In the genomic region with DNA sequence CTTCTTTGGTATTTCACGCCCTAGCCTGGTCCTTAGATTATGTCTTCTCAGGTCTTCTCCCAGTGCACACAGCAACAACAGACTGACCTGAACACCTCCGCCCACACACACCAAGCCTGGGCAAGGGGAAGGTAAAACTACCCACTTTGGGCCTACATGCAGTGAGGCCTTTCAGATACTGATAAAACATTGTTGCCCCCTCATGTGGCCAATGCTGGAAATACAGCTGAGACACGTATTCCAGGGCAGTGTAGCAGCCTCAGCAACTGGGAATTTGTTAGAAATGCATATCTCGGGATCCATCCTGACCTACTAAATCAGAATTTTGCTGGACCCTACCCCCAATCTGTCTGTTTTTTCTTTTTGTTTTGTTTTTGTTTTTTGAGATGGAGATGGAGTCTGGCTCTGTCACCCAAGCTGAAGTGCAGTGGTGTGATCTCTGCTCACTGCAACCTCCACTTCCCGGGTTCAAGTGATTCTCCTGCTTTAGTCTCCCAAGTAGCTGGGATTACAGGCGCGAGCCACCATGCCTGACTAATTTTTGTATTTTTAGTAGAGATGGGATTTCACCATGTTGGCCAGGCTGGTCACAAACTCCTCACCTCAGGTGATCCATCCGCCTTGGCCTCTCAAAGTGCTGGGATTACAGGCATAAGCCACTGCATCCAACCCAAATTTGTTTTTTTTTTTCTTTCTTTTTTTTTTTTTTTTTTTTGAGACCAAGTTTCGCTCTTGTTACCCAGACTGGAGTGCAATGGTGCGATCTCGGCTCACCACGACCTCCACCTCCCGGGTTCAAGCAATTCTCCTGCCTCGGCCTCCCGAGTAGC, we compare ENCODE assay signal across 8 cellular contexts. TPM values are rescaled to one million over a fixed set of nuclear protein-coding genes. Genes with fewer than 3 reads are reported as not detected.
A peak's percentile ranks its signal among the peaks of the same experiment; 100 is the strongest.
DNase-seq lines count a peak whose midpoint lies in the region; ATAC-seq and TF ChIP-seq lines count a peak whose summit lies in the region.
"Not testable (repeated sequence)": the region's sequence is repeated elsewhere in the genome, so short reads cannot be mapped to it uniquely, and the experiment has no call there.

No MANE protein-coding gene starts in this region.

- DNase-seq in EH (ENCODE audit: low read depth) (peak; percentile 81), NCI-H446 (lab: John Stamatoyannopoulos, UW) (peak; percentile 73), ascending aorta (ENCODE audit: low spot score in 2 of 2) (peak in 1 of 2 donors; percentile 89), heart left ventricle (peak in 4 of 5 donors; percentile 59 to 77 (median 70)), stomach (peak; percentile 90)

- WGBS in heart left ventricle, 4 donors: 75 to 79% (median 77%) methylated on average over 15 of the region's 15 CpGs
- WGBS in stomach, 5 donors: 68 to 73% (median 70%) methylated on average over 15 of the region's 15 CpGs

- peak; percentile 48 for ATAC-seq in HG03196 (IDR thresholded peaks at IDR 0.05; ENCODE audit: unreplicated experiment)
- ATAC-seq in heart left ventricle: peak; percentile 57 to 73 (median 70)

- H3K9me3 ChIP-seq in ascending aorta; heart left ventricle; parathyroid adenoma (ENCODE audit: control insufficient read depth, low read length); stomach: not testable (repeated sequence)

- not testable (repeated sequence) for H3K9ac ChIP-seq in parathyroid adenoma

- TF ChIP-seq CTCF in VCaP (conservative IDR thresholded peaks at IDR 0.05): peak; percentile 78
- TF ChIP-seq CTCF in ascending aorta (IDR thresholded peaks at IDR 0.05): peak; percentile 66 to 79 (median 67)
- peak; percentile 61 to 79 (median 74) for TF ChIP-seq CTCF in heart left ventricle (IDR thresholded peaks at IDR 0.05)
- peak; percentile 82 for TF ChIP-seq CTCF in parathyroid adenoma (IDR thresholded peaks at IDR 0.05)
- TF ChIP-seq CTCF in stomach (IDR thresholded peaks at IDR 0.05): peak in 5 of 7 experiments; percentile 56 to 86 (median 84)

- TF ChIP-seq EP300 in stomach (IDR thresholded peaks at IDR 0.05): not testable (repeated sequence)

- not testable (repeated sequence) for H3K27me3 ChIP-seq in ascending aorta; heart left ventricle; parathyroid adenoma (ENCODE audit: control insufficient read depth, insufficient read depth, low read length); stomach

- H3K79me2 ChIP-seq in parathyroid adenoma: not testable (repeated sequence)

- not testable (repeated sequence) for H3K4me1 ChIP-seq in ascending aorta, parathyroid adenoma
- H3K4me1 ChIP-seq in heart left ventricle (peaks cover 0 to 11% (median 0%) of the 10 kb centered on the region in 12 donors), stomach (peaks cover 0 to 21% (median 0%) of the 10 kb centered on the region in 4 donors)

- peak overlapping the region; percentile 29 for H2AFZ ChIP-seq in parathyroid adenoma

- TF ChIP-seq POLR2A in heart left ventricle (IDR thresholded peaks at IDR 0.05); stomach (IDR thresholded peaks at IDR 0.05): not testable (repeated sequence)

- intact Hi-C loops in ascending aorta (cut with DNase I) (loop anchor here (5.0 kb wide), 1 partner anchor 55 kb away; no protein-coding TSS in a partner anchor), heart left ventricle (cut with DNase I) (loop anchor here in 8 of 10 donors (2.0 to 10.0 kb wide), 6 partner anchors 40 to 115 kb away; a partner anchor contains a TSS), stomach (cut with DNase I; ENCODE audit: low total_unique reads) (loop anchor here (10.0 kb wide), 1 partner anchor 53 kb away; no protein-coding TSS in a partner anchor)

- H3K27ac ChIP-seq in VCaP (0 out of 2 replicates have a peak overlapping the region, but pooled peaks have one; percentile 16), parathyroid adenoma (peak overlapping the region; percentile 9), stomach (peak overlapping the region in 2 of 5 donors; percentile 1 to 39)
- not testable (repeated sequence) for H3K27ac ChIP-seq in ascending aorta, heart left ventricle

- H3K4me2 ChIP-seq in parathyroid adenoma (ENCODE audit: low read length): not testable (repeated sequence)

- not testable (repeated sequence) for H3K4me3 ChIP-seq in ascending aorta; heart left ventricle; parathyroid adenoma (ENCODE audit: low read depth, low read length); stomach

- H3K36me3 ChIP-seq in ascending aorta (peaks cover 23 to 42% of the 10 kb centered on the region in 2 donors), heart left ventricle (peaks cover 0 to 60% (median 40%) of the 10 kb centered on the region in 9 donors), stomach (peaks cover 15 to 64% (median 51%) of the 10 kb centered on the region in 4 donors)
- not testable (repeated sequence) for H3K36me3 ChIP-seq in parathyroid adenoma (ENCODE audit: control insufficient read depth, insufficient read depth, low read length)

RNA-seq across cellular contexts. Expression of a gene that starts 19.5 kb away (rescaled TPM):
- 52.6 TPM for total RNA-seq in ascending aorta
- 10 to 100 TPM; 21.7 to 44.9 (median 29.9) TPM for total RNA-seq in heart left ventricle
- polyA plus RNA-seq in heart left ventricle: 1 to 10 TPM; 9.4 to 9.6 TPM
- 100 to 1,000 TPM in 2 of 5 donors, 10 to 100 TPM in 3; 27.4 to 164 (median 50.1) TPM for total RNA-seq in stomach
- 10 to 100 TPM in 2 of 3 donors, 1 to 10 TPM in 1; 9.9 to 20.2 (median 17.7) TPM for polyA plus RNA-seq in stomach

RNA-seq across cellular contexts. Expression of a gene that starts 20.1 kb away (rescaled TPM):
- total RNA-seq in ascending aorta: 33.0 TPM
- total RNA-seq in heart left ventricle: 100 to 1,000 TPM in 6 of 9 donors, 10 to 100 TPM in 3; 84.2 to 160 (median 122) TPM
- 100 to 1,000 TPM; 102 to 219 TPM for polyA plus RNA-seq in heart left ventricle
- total RNA-seq in stomach: 10 to 100 TPM in 4 of 5 donors, 1 to 10 TPM in 1; 6.4 to 54.8 (median 28.5) TPM
- polyA plus RNA-seq in stomach: 10 to 100 TPM; 51.3 to 71.2 (median 61.6) TPM

RNA-seq across cellular contexts. Expression of a gene that starts 26.3 kb away (rescaled TPM):
- total RNA-seq in ascending aorta: 36.6 TPM
- total RNA-seq in heart left ventricle: 10 to 100 TPM; 35.1 to 49.0 (median 39.8) TPM
- polyA plus RNA-seq in heart left ventricle: 10 to 100 TPM; 28.0 to 76.8 TPM
- 10 to 100 TPM in 4 of 5 donors, 1 to 10 TPM in 1; 7.6 to 32.6 (median 28.3) TPM for total RNA-seq in stomach
- 10 to 100 TPM; 17.1 to 28.0 (median 26.8) TPM for polyA plus RNA-seq in stomach

RNA-seq across cellular contexts. Expression of a gene that starts 29.1 kb away (rescaled TPM):
- total RNA-seq in ascending aorta (13.7 TPM), heart left ventricle (1 to 10 TPM; 1.1 to 7.0 (median 3.3) TPM), stomach (10 to 100 TPM in 1 of 5 donors, 1 to 10 TPM in 3, not detected in 1; 3.0 to 11.6 (median 5.2) TPM)
- polyA plus RNA-seq in heart left ventricle (1 to 10 TPM; 2.7 to 3.5 TPM), stomach (1 to 10 TPM; 5.3 to 7.5 (median 5.7) TPM)

RNA-seq across cellular contexts. Expression of a gene that starts 40.4 kb away (rescaled TPM):
- total RNA-seq in ascending aorta (25.0 TPM), heart left ventricle (1 to 10 TPM; 1.9 to 4.5 (median 2.9) TPM), stomach (10 to 100 TPM in 2 of 5 donors, under 1 TPM in 1, not detected in 2; 0.89 to 10.7 (median 10.5) TPM)
- polyA plus RNA-seq in heart left ventricle (1 to 10 TPM; 3.4 to 3.6 TPM), stomach (1 to 10 TPM; 4.1 to 7.1 (median 5.5) TPM)
